Comparison of ENCODE assay signal across 2 cellular contexts in the genomic region with DNA sequence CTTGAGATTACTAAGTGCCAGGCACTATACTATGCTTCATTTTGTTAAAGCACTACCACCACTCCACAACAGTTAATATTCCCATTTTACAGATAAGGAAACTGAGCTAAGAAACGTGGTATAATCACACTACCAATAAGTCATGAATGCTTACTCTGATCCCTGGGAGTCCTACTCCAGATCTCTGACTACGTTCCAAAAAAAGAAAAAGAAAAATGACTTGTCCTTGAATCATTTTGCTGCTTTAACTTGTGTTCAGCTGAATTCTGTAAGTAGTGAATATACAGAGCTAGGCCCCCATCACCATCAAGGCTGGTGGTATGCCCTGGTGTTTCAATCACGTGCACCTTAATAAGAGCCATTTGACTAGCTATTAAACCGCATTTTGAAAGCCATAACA.
TF ChIP-seq lines count a peak whose summit lies in the region.

No MANE protein-coding gene starts in this region.

TF ChIP-seq in SK-N-SH, 30 proteins besides CTCF, POLR2A, EP300 and RAD21 (continued from another document):
- TF ChIP-seq, protein P1, sequence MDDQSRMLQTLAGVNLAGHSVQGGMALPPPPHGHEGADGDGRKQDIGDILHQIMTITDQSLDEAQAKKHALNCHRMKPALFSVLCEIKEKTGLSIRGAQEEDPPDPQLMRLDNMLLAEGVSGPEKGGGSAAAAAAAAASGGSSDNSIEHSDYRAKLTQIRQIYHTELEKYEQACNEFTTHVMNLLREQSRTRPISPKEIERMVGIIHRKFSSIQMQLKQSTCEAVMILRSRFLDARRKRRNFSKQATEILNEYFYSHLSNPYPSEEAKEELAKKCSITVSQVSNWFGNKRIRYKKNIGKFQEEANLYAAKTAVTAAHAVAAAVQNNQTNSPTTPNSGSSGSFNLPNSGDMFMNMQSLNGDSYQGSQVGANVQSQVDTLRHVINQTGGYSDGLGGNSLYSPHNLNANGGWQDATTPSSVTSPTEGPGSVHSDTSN (IDR thresholded peaks at IDR 0.05): peak; percentile 15; the same call in 1 of the 2 replicates

TF ChIP-seq in SK-N-SH treated with all-trans-retinoic acid at 6 μM for 48 hours, 23 proteins besides CTCF, POLR2A, EP300 and RAD21 (continued from another document):
- TF ChIP-seq, protein P2, sequence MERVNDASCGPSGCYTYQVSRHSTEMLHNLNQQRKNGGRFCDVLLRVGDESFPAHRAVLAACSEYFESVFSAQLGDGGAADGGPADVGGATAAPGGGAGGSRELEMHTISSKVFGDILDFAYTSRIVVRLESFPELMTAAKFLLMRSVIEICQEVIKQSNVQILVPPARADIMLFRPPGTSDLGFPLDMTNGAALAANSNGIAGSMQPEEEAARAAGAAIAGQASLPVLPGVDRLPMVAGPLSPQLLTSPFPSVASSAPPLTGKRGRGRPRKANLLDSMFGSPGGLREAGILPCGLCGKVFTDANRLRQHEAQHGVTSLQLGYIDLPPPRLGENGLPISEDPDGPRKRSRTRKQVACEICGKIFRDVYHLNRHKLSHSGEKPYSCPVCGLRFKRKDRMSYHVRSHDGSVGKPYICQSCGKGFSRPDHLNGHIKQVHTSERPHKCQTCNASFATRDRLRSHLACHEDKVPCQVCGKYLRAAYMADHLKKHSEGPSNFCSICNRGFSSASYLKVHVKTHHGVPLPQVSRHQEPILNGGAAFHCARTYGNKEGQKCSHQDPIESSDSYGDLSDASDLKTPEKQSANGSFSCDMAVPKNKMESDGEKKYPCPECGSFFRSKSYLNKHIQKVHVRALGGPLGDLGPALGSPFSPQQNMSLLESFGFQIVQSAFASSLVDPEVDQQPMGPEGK (CRISPR knock-in tag; IDR thresholded peaks at IDR 0.05; ENCODE audit: borderline replicate concordance): no peak
- TF ChIP-seq ZFP30 (CRISPR knock-in tag; IDR thresholded peaks at IDR 0.05) (no peak), ARNTL (CRISPR knock-in tag; IDR thresholded peaks at IDR 0.05; ENCODE audit: borderline replicate concordance, low read depth) (no peak), TOX (CRISPR knock-in tag; IDR thresholded peaks at IDR 0.05; ENCODE audit: borderline replicate concordance) (no peak), TCF4 (CRISPR knock-in tag; IDR thresholded peaks at IDR 0.05; ENCODE audit: borderline replicate concordance) (no peak), OSR1 (CRISPR knock-in tag; IDR thresholded peaks at IDR 0.05) (no peak), ESRRG (CRISPR knock-in tag; IDR thresholded peaks at IDR 0.05) (no peak), ZNF565 (CRISPR knock-in tag; conservative IDR thresholded peaks at IDR 0.05; ENCODE audit: low read depth) (no peak), ZFP3 (CRISPR knock-in tag; IDR thresholded peaks at IDR 0.05) (no peak)
- TF ChIP-seq, protein P3, sequence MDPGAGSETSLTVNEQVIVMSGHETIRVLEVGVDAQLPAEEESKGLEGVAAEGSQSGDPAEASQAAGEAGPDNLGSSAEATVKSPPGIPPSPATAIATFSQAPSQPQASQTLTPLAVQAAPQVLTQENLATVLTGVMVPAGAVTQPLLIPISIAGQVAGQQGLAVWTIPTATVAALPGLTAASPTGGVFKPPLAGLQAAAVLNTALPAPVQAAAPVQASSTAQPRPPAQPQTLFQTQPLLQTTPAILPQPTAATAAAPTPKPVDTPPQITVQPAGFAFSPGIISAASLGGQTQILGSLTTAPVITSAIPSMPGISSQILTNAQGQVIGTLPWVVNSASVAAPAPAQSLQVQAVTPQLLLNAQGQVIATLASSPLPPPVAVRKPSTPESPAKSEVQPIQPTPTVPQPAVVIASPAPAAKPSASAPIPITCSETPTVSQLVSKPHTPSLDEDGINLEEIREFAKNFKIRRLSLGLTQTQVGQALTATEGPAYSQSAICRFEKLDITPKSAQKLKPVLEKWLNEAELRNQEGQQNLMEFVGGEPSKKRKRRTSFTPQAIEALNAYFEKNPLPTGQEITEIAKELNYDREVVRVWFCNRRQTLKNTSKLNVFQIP (CRISPR knock-in tag; IDR thresholded peaks at IDR 0.05; ENCODE audit: borderline replicate concordance, low read depth): no peak
